8 cellular contexts compared by ENCODE assay signal in genomic region chr13:74134777-74135305, GRCh38. TPM values are rescaled to one million over a fixed set of nuclear protein-coding genes. Genes with fewer than 3 reads are reported as not detected.
DNase-seq lines count a peak whose midpoint lies in the region; ATAC-seq, FAIRE-seq and TF ChIP-seq lines count a peak whose summit lies in the region.

No MANE protein-coding gene starts in this region.

- H3K4me2 ChIP-seq in HCT116 (ENCODE audit: low read length) (peak overlapping the region; percentile 96), mesendoderm (ENCODE audit: low read length) (peak overlapping the region; percentile 64)

- H3K9me3 ChIP-seq in HCT116 (ENCODE audit: control insufficient read depth in 1 of 2, insufficient read depth in 1 of 2, low read depth in 1 of 2, low read length in 2 of 2), result no peaks in the 10 kb centered on the region

- intact Hi-C loops in HCT116 (cut with micrococcal nuclease), result loop anchor here (5.0 to 10.0 kb wide), 2 partner anchors 280 to 1408 kb away; partner anchors contain the start of genes BORA and MZT1

- H3K9me2 ChIP-seq in HCT116 (ENCODE audit: insufficient read depth), result no peaks in the 10 kb centered on the region

- TF ChIP-seq POLR2A in GM12891 (IDR thresholded peaks at IDR 0.05; ENCODE audit: low read depth, low read length) (no peak), HCT116 (IDR thresholded peaks at IDR 0.05; ENCODE audit: borderline replicate concordance, extremely low read depth, insufficient read depth, insufficient read length) (no peak)

- H4K5ac ChIP-seq in mesendoderm (ENCODE audit: low read length), result no peak overlapping the region

- TF ChIP-seq RAD21 in HCT116 (IDR thresholded peaks at IDR 0.05; ENCODE audit: low read depth), result no peak

- no peak for TF ChIP-seq CTCF in HCT116 (IDR thresholded peaks at IDR 0.05 in 2 of 3, conservative IDR thresholded peaks at IDR 0.05 in 1 of 3; ENCODE audit: borderline replicate concordance in 1 of 3, insufficient read depth in 1 of 3, low read depth in 2 of 3, low read length in 2 of 3)
- no peak for TF ChIP-seq CTCF in coronary artery (IDR thresholded peaks at IDR 0.05)

- peak; percentile 70 for ATAC-seq in HCT116

- no peak overlapping the region for H4K8ac ChIP-seq in mesendoderm (ENCODE audit: low read depth, low read length)

- H3K79me2 ChIP-seq in HCT116 (ENCODE audit: insufficient read depth, low read length) (0 out of 2 replicates have a peak, but pooled peaks cover 3% of the 10 kb centered on the region), mesendoderm (ENCODE audit: control insufficient read depth, insufficient read depth, low read length) (peaks cover 15% of the 10 kb centered on the region)

- POLR2A ChIA-PET in HCT116 (lab: Charles Lee), result no interaction called here

- CTCF ChIA-PET in HCT116 (lab: Charles Lee), result interaction anchor here (1.1 kb wide), 1 partner anchor 152 kb away, joined by 3 read pairs; no protein-coding TSS in a partner anchor

- no peaks in the 10 kb centered on the region for H4K20me1 ChIP-seq in HCT116 (ENCODE audit: insufficient read depth)

- peak overlapping the region; percentile 45 for H3K23ac ChIP-seq in mesendoderm (ENCODE audit: low read length)

- peak overlapping the region; percentile 73 for H2BK5ac ChIP-seq in mesendoderm (ENCODE audit: low read length)

- peak overlapping the region; percentile 89 for H2BK120ac ChIP-seq in mesendoderm (ENCODE audit: low read depth, low read length)

- no peak overlapping the region for H2BK15ac ChIP-seq in mesendoderm (replicated peaks; ENCODE audit: low read depth)

- RAD21 ChIA-PET in HCT116 (lab: Charles Lee; ENCODE audit: low non-redundant PET in 1 of 2, low total read pairs in 2 of 2, uncharacterized antibody in 2 of 2, unreplicated experiment in 2 of 2), result no interaction called here

- peak overlapping the region; percentile 99 for H3K18ac ChIP-seq in mesendoderm (ENCODE audit: low read length)

- H3K36me3 ChIP-seq in HCT116 (ENCODE audit: control insufficient read depth in 1 of 2, insufficient read depth in 2 of 2, low read length in 2 of 2) (no peaks in the 10 kb centered on the region), mesendoderm (ENCODE audit: control insufficient read depth, insufficient read depth, low read length) (no peaks in the 10 kb centered on the region)

- H3K9ac ChIP-seq in HCT116 (ENCODE audit: low read length) (peak overlapping the region; percentile 64), mesendoderm (ENCODE audit: low read length) (peak overlapping the region; percentile 92)

- no TSS peak for BruUV-seq in HCT116 (replicated peaks; lab: Mats Ljungman, UMichigan)

- H3K27ac ChIP-seq in HCT116 (ENCODE audit: low read depth, low read length) (peak overlapping the region; percentile 83), coronary artery (peak overlapping the region; percentile 89 to 98), mesendoderm (ENCODE audit: low read depth, low read length) (peak overlapping the region; percentile 81)

- peak overlapping the region; percentile 99 for H3K4ac ChIP-seq in mesendoderm (ENCODE audit: low read depth, low read length)

- peak overlapping the region; percentile 56 to 68 for H3K4me3 ChIP-seq in HCT116 (replicated peaks in 1 of 2; ENCODE audit: low read depth in 1 of 2, low read length in 2 of 2)
- H3K4me3 ChIP-seq in coronary artery, result peak overlapping the region; percentile 84
- peak overlapping the region; percentile 72 for H3K4me3 ChIP-seq in mesendoderm (ENCODE audit: low read length)

- peak overlapping the region; percentile 89 for H3K56ac ChIP-seq in mesendoderm (ENCODE audit: low read length)

- WGBS in mesendoderm (ENCODE audit: extremely low coverage, insufficient coverage, low lambda C conversion rate), result no CpG with 5 or more reads among the region's 60 CpGs

- H3K4me1 ChIP-seq in HCT116 (ENCODE audit: control insufficient read depth in 1 of 2, insufficient read depth in 2 of 2, low read length in 2 of 2), result peaks cover 10 to 25% of the 10 kb centered on the region in 2 experiments
- peaks cover 2% of the 10 kb centered on the region for H3K4me1 ChIP-seq in mesendoderm (ENCODE audit: control insufficient read depth, low read depth, low read length)

- DNase-seq in GM12891 (ENCODE audit: insufficient read length, low spot score), result peak; percentile 19
- DNase-seq in HCT116 (ENCODE audit: low read depth, low spot score), result no peak
- DNase-seq in NCI-H1092 (lab: John Stamatoyannopoulos, UW), result peak; percentile 78
- peak; percentile 78 for DNase-seq in activated CD4-positive, CD25-positive, alpha-beta regulatory T cell treated with anti-CD3 and anti-CD28 coated beads, Interleukin-2, amount 50 U/mL, for 72 hours
- DNase-seq in coronary artery (ENCODE audit: low spot score), result peak; percentile 74
- DNase-seq in mesendoderm, result peak; percentile 68
- DNase-seq in stimulated activated CD8-positive, alpha-beta memory T cell treated with anti-CD3 and anti-CD28 coated beads, Interleukin-4, amount 100 ng/mL, for 24 hours (ENCODE audit: low read depth), result peak; percentile 57
- DNase-seq in KG1 (lab: John Stamatoyannopoulos, UW), result no peak

- no peak overlapping the region for H2AK5ac ChIP-seq in mesendoderm (ENCODE audit: low read length)

- no peaks in the 10 kb centered on the region for H3K27me3 ChIP-seq in HCT116 (ENCODE audit: insufficient read depth, low read length)
- peaks cover 2% of the 10 kb centered on the region for H3K27me3 ChIP-seq in mesendoderm (ENCODE audit: insufficient read depth, low read length, poor library complexity)

- peaks cover 8% of the 10 kb centered on the region for H3K79me1 ChIP-seq in mesendoderm (ENCODE audit: low read length)

- FAIRE-seq in GM12891 (lab: Jason Lieb, UNC), result peak; percentile 26

- peak overlapping the region; percentile 91 for H2AFZ ChIP-seq in HCT116 (ENCODE audit: low read depth, low read length, poor library complexity, severe bottlenecking)

TF ChIP-seq in GM12891, 5 proteins besides CTCF, POLR2A, EP300 and RAD21:
- TF ChIP-seq POLR2AphosphoS5 (IDR thresholded peaks at IDR 0.05; ENCODE audit: low read depth, low read length) (no peak), TAF1 (IDR thresholded peaks at IDR 0.05; ENCODE audit: low read depth, low read length) (no peak)

TF ChIP-seq in HCT116, 20 proteins besides CTCF, POLR2A, EP300 and RAD21:
- TF ChIP-seq, protein P1, sequence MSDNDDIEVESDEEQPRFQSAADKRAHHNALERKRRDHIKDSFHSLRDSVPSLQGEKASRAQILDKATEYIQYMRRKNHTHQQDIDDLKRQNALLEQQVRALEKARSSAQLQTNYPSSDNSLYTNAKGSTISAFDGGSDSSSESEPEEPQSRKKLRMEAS (IDR thresholded peaks at IDR 0.05), result no peak

RNA-seq across cellular contexts. Expression of gene KLF12, which starts 0.6 kb away (rescaled TPM):
- 0.51 TPM for polyA plus RNA-seq in GM12891 (2012; ENCODE audit: low read depth, missing spikeins)
- 7.8 TPM for total RNA-seq in HCT116 (2021; ENCODE audit: unreplicated experiment)
- 1.6 and 2.5 TPM in 2 replicates for polyA plus RNA-seq in HCT116 (2012)
- 7.0 TPM for polyA plus RNA-seq in mesendoderm (2013, experiment 1 of 2)
- 6.6 TPM for polyA plus RNA-seq in mesendoderm (2013, experiment 2 of 2)

Comparison
In these comparisons a context has a peak if more than half of its experiments do, and no peak if none do; other contexts are left out.
1. DNase-seq: peak in GM12891 (single experiment), NCI-H1092 (single experiment), activated CD4-positive, CD25-positive, alpha-beta regulatory T cell treated with anti-CD3 and anti-CD28 coated beads, Interleukin-2, amount 50 U/mL, for 72 hours (single experiment), coronary artery (single experiment), mesendoderm (single experiment) and stimulated activated CD8-positive, alpha-beta memory T cell treated with anti-CD3 and anti-CD28 coated beads, Interleukin-4, amount 100 ng/mL, for 24 hours (single experiment); none in HCT116 (single experiment) and KG1 (single experiment).
2. Peak in every context shown above with its lines, with median percentiles within 50 percentile points of each other: H3K27ac ChIP-seq and H3K4me3 ChIP-seq.